In genomic region chr2:29272311-29272710, GRCh38 we compare ENCODE assay signal across 15 cellular contexts.
DNase-seq lines count a peak whose midpoint lies in the region; ATAC-seq and TF ChIP-seq lines count a peak whose summit lies in the region.
"Had no signal": no experiment of that assay in that cellular context is flagged by ENCODE, and none has a peak within 500 bp of the region (broad histone marks: within the 10 kb centered on the region; RNA-seq: fewer than 3 reads in every experiment).

No MANE protein-coding gene starts in this region.

- H2AFZ ChIP-seq in SK-N-SH (ENCODE audit: low read depth) = no peak overlapping the region
- H2AFZ ChIP-seq: GM23338 had no signal

- WGBS in SK-N-SH (ENCODE audit: low lambda C conversion rate) = 67% methylated on average over 5 of the region's 5 CpGs

- H3K9me2 ChIP-seq in SK-N-SH = no peaks in the 10 kb centered on the region

- no peak overlapping the region for H3K9ac ChIP-seq in SK-N-SH
- H3K9ac ChIP-seq: BLaER1 had no signal

- H3F3A ChIP-seq in SK-N-SH (replicated peaks; ENCODE audit: insufficient read depth) = no peaks in the 10 kb centered on the region

- peaks cover 4 to 94% of the 10 kb centered on the region in 2 experiments; a peak in 3 of 4 replicates for H3K4me1 ChIP-seq in SK-N-SH (ENCODE audit: control insufficient read depth in 1 of 2, insufficient read depth in 2 of 2, low read depth in 1 of 2, low read length in 1 of 2)

- H3K4me3 ChIP-seq in SK-N-SH (ENCODE audit: low read depth in 2 of 2, low read length in 1 of 2) (no peak overlapping the region), WERI-Rb-1 (ENCODE audit: low read depth, low read length) (no peak overlapping the region)
- H3K4me3 ChIP-seq: BLaER1, GM12878, GM23338 had no signal

- POLR2A ChIA-PET in SK-N-SH (lab: Yijun Ruan, JAX) = interaction anchor here (4.3 kb wide), 1 partner anchor 10 kb away, joined by 28 read pairs; no protein-coding TSS in a partner anchor

- TF ChIP-seq CTCF in SK-N-SH (IDR thresholded peaks at IDR 0.05) = no peak
- TF ChIP-seq CTCF in WERI-Rb-1 (IDR thresholded peaks at IDR 0.05; ENCODE audit: low read depth, low read length) = no peak

- no peak overlapping the region for H3K4me2 ChIP-seq in SK-N-SH
- H3K4me2 ChIP-seq: BLaER1, GM23338 had no signal

- H3K9me3 ChIP-seq in SK-N-SH = no peaks in the 10 kb centered on the region
- no peaks in the 10 kb centered on the region for H3K9me3 ChIP-seq in WERI-Rb-1 (ENCODE audit: severe bottlenecking)
- H3K9me3 ChIP-seq: BLaER1 had no signal

- TF ChIP-seq EP300 in SK-N-SH (IDR thresholded peaks at IDR 0.05; ENCODE audit: borderline replicate concordance in 1 of 2, low read depth in 1 of 2, low read length in 1 of 2) = no peak

- peak overlapping the region in 1 of 2 experiments; percentile 100; a peak in 2 of 4 replicates for H3K27ac ChIP-seq in SK-N-SH (ENCODE audit: low read depth in 2 of 2, low read length in 1 of 2)
- H3K27ac ChIP-seq in WERI-Rb-1 = no peak overlapping the region
- H3K27ac ChIP-seq: BLaER1 had no signal

- DNase-seq in SK-N-SH (no peak), WERI-Rb-1 (peak; percentile 37), islet precursor cell (peak; percentile 62), DMS114 treated with DMSO at 0.1 percent for 48 hours (lab: John Stamatoyannopoulos, UW; ENCODE audit: unreplicated experiment) (no peak), NCI-H2227 (lab: John Stamatoyannopoulos, UW; ENCODE audit: unreplicated experiment) (no peak)
- DNase-seq: 8988T; AML-193; CD4-positive, CD25-positive, alpha-beta regulatory T cell; H7; IMR-90 had no signal

- TF ChIP-seq RAD21 in SK-N-SH (IDR thresholded peaks at IDR 0.05; ENCODE audit: low read length) = no peak

- CTCF ChIA-PET in SK-N-SH (lab: Yijun Ruan, JAX) = interaction anchor here (0.6 to 3.9 kb wide), 5 partner anchors 9 to 651 kb away, joined by 3 to 28 read pairs (median 5); no protein-coding TSS in a partner anchor

- H4K20me1 ChIP-seq in SK-N-SH (ENCODE audit: insufficient read depth) = no peaks in the 10 kb centered on the region
- H4K20me1 ChIP-seq: BLaER1 had no signal

- H3K27me3 ChIP-seq in SK-N-SH (ENCODE audit: insufficient read depth) = peaks cover 17% of the 10 kb centered on the region; the same call in 1 of the 2 replicates
- H3K27me3 ChIP-seq in WERI-Rb-1 (ENCODE audit: insufficient read depth, low read depth, severe bottlenecking) = no peaks in the 10 kb centered on the region
- H3K27me3 ChIP-seq: BLaER1 had no signal

- peak; percentile 15; the same call in 2 of the 3 replicates for ATAC-seq in SK-N-SH treated with all-trans-retinoic acid at 6 μM for 48 hours
- no peak for ATAC-seq in GM21528 (IDR thresholded peaks at IDR 0.05; ENCODE audit: low FRiP score, unreplicated experiment)
- ATAC-seq: GM12878, GM23338 had no signal

- no peaks in the 10 kb centered on the region for H3K79me2 ChIP-seq in SK-N-SH (ENCODE audit: insufficient read depth)

- H3K36me3 ChIP-seq in SK-N-SH (replicated peaks in 1 of 2; ENCODE audit: control insufficient read depth in 1 of 2, insufficient read depth in 2 of 2, low read length in 1 of 2) (no peaks in the 10 kb centered on the region), WERI-Rb-1 (no peaks in the 10 kb centered on the region)
- H3K36me3 ChIP-seq: BLaER1 had no signal

TF ChIP-seq in SK-N-SH treated with all-trans-retinoic acid at 6 μM for 48 hours, 23 proteins besides CTCF, POLR2A, EP300 and RAD21:
- TF ChIP-seq ISL1 (CRISPR knock-in tag; IDR thresholded peaks at IDR 0.05) (peak; percentile 46; the same call in 1 of the 2 replicates), POU6F1 (CRISPR knock-in tag; IDR thresholded peaks at IDR 0.05; ENCODE audit: borderline replicate concordance, low read depth) (no peak), ZFP3 (CRISPR knock-in tag; IDR thresholded peaks at IDR 0.05) (0 out of 2 replicates have a peak, but pooled peaks have one; percentile 19)

TF ChIP-seq in SK-N-SH, 30 proteins besides CTCF, POLR2A, EP300 and RAD21:
- TF ChIP-seq RXRA (IDR thresholded peaks at IDR 0.05; ENCODE audit: borderline replicate concordance, low read depth) (no peak), IRF3 (IDR thresholded peaks at IDR 0.05; ENCODE audit: low read depth, low read length) (no peak), SIN3A (IDR thresholded peaks at IDR 0.05; ENCODE audit: borderline replicate concordance, low read depth, low read length) (no peak), NRF1 (IDR thresholded peaks at IDR 0.05; ENCODE audit: low read depth, low read length) (no peak), RCOR1 (IDR thresholded peaks at IDR 0.05; ENCODE audit: low read length) (no peak), TCF12 (IDR thresholded peaks at IDR 0.05) (no peak), ELF1 (IDR thresholded peaks at IDR 0.05) (no peak), FOXJ3 (CRISPR knock-in tag; IDR thresholded peaks at IDR 0.05) (no peak), TEAD4 (IDR thresholded peaks at IDR 0.05; ENCODE audit: borderline replicate concordance, insufficient read depth) (no peak), NFIC (IDR thresholded peaks at IDR 0.05; ENCODE audit: borderline replicate concordance) (no peak), RFX5 (IDR thresholded peaks at IDR 0.05; ENCODE audit: low read length) (no peak), GABPA (IDR thresholded peaks at IDR 0.05; ENCODE audit: low read depth) (no peak), GATA2 (CRISPR knock-in tag; IDR thresholded peaks at IDR 0.05) (no peak), MEF2A (IDR thresholded peaks at IDR 0.05; ENCODE audit: borderline replicate concordance, low read depth) (no peak), CHD2 (IDR thresholded peaks at IDR 0.05; ENCODE audit: low read length, partially characterized antibody) (no peak), EZH2phosphoT487 (IDR thresholded peaks at IDR 0.05; ENCODE audit: borderline replicate concordance, low read depth) (no peak)
- TF ChIP-seq, protein P1, sequence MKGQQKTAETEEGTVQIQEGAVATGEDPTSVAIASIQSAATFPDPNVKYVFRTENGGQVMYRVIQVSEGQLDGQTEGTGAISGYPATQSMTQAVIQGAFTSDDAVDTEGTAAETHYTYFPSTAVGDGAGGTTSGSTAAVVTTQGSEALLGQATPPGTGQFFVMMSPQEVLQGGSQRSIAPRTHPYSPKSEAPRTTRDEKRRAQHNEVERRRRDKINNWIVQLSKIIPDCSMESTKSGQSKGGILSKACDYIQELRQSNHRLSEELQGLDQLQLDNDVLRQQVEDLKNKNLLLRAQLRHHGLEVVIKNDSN (IDR thresholded peaks at IDR 0.05; ENCODE audit: borderline replicate concordance, low read depth) = no peak

Comparison
In these comparisons a context has a peak if more than half of its experiments do, and no peak if none do; other contexts are left out.
1. DNase-seq: peak in WERI-Rb-1 (single experiment) and islet precursor cell (single experiment); none in SK-N-SH (single experiment), DMS114 treated with DMSO at 0.1 percent for 48 hours (single experiment) and NCI-H2227 (single experiment).